ENCODE assay signal across 1 cellular context in genomic region chr11:96215826-96216225, GRCh38.
TF ChIP-seq lines count a peak whose summit lies in the region.

No MANE protein-coding gene starts in this region.

TF ChIP-seq in HepG2, 621 proteins besides CTCF, POLR2A, EP300 and RAD21 (continued from another document):
- TF ChIP-seq ZNF687 (CRISPR knock-in tag; IDR thresholded peaks at IDR 0.05) (no peak), ASH2L (IDR thresholded peaks at IDR 0.05; ENCODE audit: insufficient read length, low read depth, low read length) (no peak), STAT6 (CRISPR knock-in tag; IDR thresholded peaks at IDR 0.05; ENCODE audit: borderline replicate concordance) (no peak), FOSL1 (CRISPR knock-in tag; IDR thresholded peaks at IDR 0.05; ENCODE audit: borderline replicate concordance) (no peak)
TF ChIP-seq in HepG2: peak in this region for 0.
